20 cellular contexts compared by ENCODE assay signal in genomic region chr6:138757131-138757530, GRCh38. TPM values are rescaled to one million over a fixed set of nuclear protein-coding genes. Genes with fewer than 3 reads are reported as not detected.
"Had no signal": no experiment of that assay in that cellular context is flagged by ENCODE, and none has a peak within 500 bp of the region (broad histone marks: within the 10 kb centered on the region; RNA-seq: fewer than 3 reads in every experiment).

No MANE protein-coding gene starts in this region.

- H3K4me1 ChIP-seq: esophagus squamous epithelium, gastroesophageal sphincter had no signal

- ATAC-seq: gastroesophageal sphincter, left cardiac atrium, natural killer cell, right cardiac atrium, T-helper 17 cell had no signal

- H3K27me3 ChIP-seq: dorsolateral prefrontal cortex, esophagus squamous epithelium, gastroesophageal sphincter had no signal

- H3K4me3 ChIP-seq: dorsolateral prefrontal cortex, esophagus squamous epithelium, gastroesophageal sphincter, lung had no signal

- H3K36me3 ChIP-seq: esophagus squamous epithelium, gastroesophageal sphincter had no signal

- H3K27ac ChIP-seq: dorsolateral prefrontal cortex, esophagus squamous epithelium, gastroesophageal sphincter had no signal

- DNase-seq: activated CD4-positive, alpha-beta T cell treated with anti-CD3 and anti-CD28 coated beads, Interleukin-2, amount 10 ng/mL, durations not matched to agents 7 days and 5 days; activated CD4-positive, CD25-positive, alpha-beta regulatory T cell; amygdala; dorsolateral prefrontal cortex; esophagus squamous epithelium; hippocampal formation; left cardiac atrium; natural killer cell; right cardiac atrium; stimulated activated CD4-positive, alpha-beta T cell treated with anti-CD3 and anti-CD28 coated beads, Interleukin-2, amount 100 ng/mL, for 24 hours; stimulated activated naive CD4-positive, alpha-beta T cell; substantia nigra; T-helper 17 cell had no signal

- FAIRE-seq: TTC549 had no signal

- H3K9me3 ChIP-seq: esophagus squamous epithelium, gastroesophageal sphincter had no signal

RNA-seq across cellular contexts. Expression of gene ECT2L, which starts 38.8 kb away (rescaled TPM):
- total RNA-seq: activated CD4-positive, alpha-beta T cell treated with anti-CD3 and anti-CD28 coated beads, Interleukin-2, amount 10 ng/mL, durations not matched to agents 7 days and 5 days; activated CD8-positive, alpha-beta memory T cell treated with anti-CD3 and anti-CD28 coated beads for 36 hours; activated T-helper 2 cell treated with anti-CD3 and anti-CD28 coated beads, Interferon-gamma antibody, Interleukin-2, Interleukin-4, amounts not matched to agents 10 μg/mL and 5 μg/mL and 100 μg/mL, durations not matched to agents 14 hours and 24 hours and 36 hours; chondrocyte; esophagus squamous epithelium; mononuclear cell; T-helper 17 cell had no signal
